19 cellular contexts compared by ENCODE assay signal in the genomic region with DNA sequence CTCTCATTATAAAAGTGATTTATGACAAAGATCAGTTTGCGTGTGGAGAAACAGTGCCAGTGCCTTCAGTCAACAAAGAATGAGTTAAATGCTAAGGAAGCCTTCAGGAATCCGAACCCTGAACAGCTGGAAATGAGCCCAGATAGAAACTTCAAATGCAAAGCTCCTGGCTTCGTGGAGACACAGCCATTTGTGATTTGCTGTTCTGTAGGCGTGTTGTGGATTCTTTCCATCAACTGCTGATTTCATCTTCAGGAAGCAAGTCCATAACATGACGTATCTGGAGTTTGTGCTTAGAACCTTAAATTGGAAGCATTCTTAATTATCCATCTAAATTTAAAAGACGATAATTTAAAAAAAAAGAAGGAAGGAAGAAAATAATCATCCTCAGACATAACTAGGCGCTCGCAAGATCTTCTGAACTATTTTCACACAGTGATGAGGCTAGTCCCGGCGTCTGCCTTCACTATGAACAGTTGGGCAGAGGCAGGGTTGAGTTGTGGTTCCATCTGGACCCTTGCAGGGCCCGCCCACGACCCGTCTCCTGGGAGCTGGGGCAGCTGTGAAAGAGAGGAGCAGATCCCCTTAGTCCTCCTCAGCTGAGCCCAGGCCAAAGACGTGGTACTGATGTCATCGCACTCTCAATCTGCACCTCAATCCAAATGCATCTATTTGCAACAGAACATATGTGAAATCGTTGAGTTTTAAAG. TPM values are rescaled to one million over a fixed set of nuclear protein-coding genes. Genes with fewer than 3 reads are reported as not detected.
DNase-seq lines count a peak whose midpoint lies in the region; ATAC-seq and TF ChIP-seq lines count a peak whose summit lies in the region.
"Had no signal": no experiment of that assay in that cellular context is flagged by ENCODE, and none has a peak within 500 bp of the region (broad histone marks: within the 10 kb centered on the region; RNA-seq: fewer than 3 reads in every experiment).

No MANE protein-coding gene starts in this region.

- intact Hi-C loops in dorsolateral prefrontal cortex (cut with DNase I): loop anchor here in 1 of 2 donors (2.0 kb wide), 1 partner anchor 45 kb away; no protein-coding TSS in a partner anchor
- intact Hi-C loops in mucosa of descending colon (cut with DNase I, micrococcal nuclease): no loop called here

- DNase-seq in NCI-H1694 (lab: John Stamatoyannopoulos, UW) (peak; percentile 86), dorsolateral prefrontal cortex (peak in 6 of 10 donors; percentile 66 to 86 (median 75)), mucosa of descending colon (no peak), type B pancreatic cell (ENCODE audit: extremely low spot score, unreplicated experiment) (no peak)
- DNase-seq: activated CD4-positive, alpha-beta T cell treated with anti-CD3 and anti-CD28 coated beads for 1 hour; MG63; NCI-H146; NCI-H2227 treated with DMSO at 0.1 percent for 48 hours; retina; RPMI8226; stimulated activated CD4-positive, alpha-beta T cell treated with anti-CD3 and anti-CD28 coated beads, Interleukin-15, amount 100 ng/mL, for 24 hours had no signal

- peaks cover 75% of the 10 kb centered on the region for H3K36me3 ChIP-seq in BLaER1
- no peaks in the 10 kb centered on the region for H3K36me3 ChIP-seq in mucosa of descending colon (ENCODE audit: low read depth)
- H3K36me3 ChIP-seq: thoracic aorta had no signal

- no peak overlapping the region for H3K27ac Mint-ChIP-seq in type B pancreatic cell
- H3K27ac Mint-ChIP-seq: activated naive CD4-positive, alpha-beta T cell treated with anti-CD3 and anti-CD28 coated beads, Interleukin-2, amount 50 U/mL, for 72 hours; activated T-helper 1 cell treated with anti-CD3 and anti-CD28 coated beads, Interleukin-12 subunit alpha, Interleukin-12 subunit beta, Interleukin-2, Interleukin-4 antibody, amounts not matched to agents 30 ng/mL and 10 ng/mL and 1 ng/mL, durations not matched to agents 14 hours and 24 hours and 36 hours had no signal

- no peak overlapping the region for H3K4me3 Mint-ChIP-seq in type B pancreatic cell
- H3K4me3 Mint-ChIP-seq: activated T-helper 1 cell treated with anti-CD3 and anti-CD28 coated beads, Interleukin-12 subunit alpha, Interleukin-12 subunit beta, Interleukin-2, Interleukin-4 antibody, amounts not matched to agents 30 ng/mL and 10 ng/mL and 1 ng/mL, durations not matched to agents 14 hours and 24 hours and 36 hours had no signal

- H3K4me1 Mint-ChIP-seq in type B pancreatic cell (ENCODE audit: unreplicated experiment): peaks cover 15% of the 10 kb centered on the region

- H3K4me1 ChIP-seq in BLaER1 (peaks cover 32% of the 10 kb centered on the region), mucosa of descending colon (ENCODE audit: low read depth) (no peaks in the 10 kb centered on the region)

- 0 out of 2 replicates have a peak, but pooled peaks cover 2% of the 10 kb centered on the region for H3K9me3 ChIP-seq in BLaER1
- H3K9me3 ChIP-seq in mucosa of descending colon: no peaks in the 10 kb centered on the region
- H3K9me3 ChIP-seq: thoracic aorta had no signal

- H3K36me3 Mint-ChIP-seq in type B pancreatic cell: peaks cover 8% of the 10 kb centered on the region

- H3K4me3 ChIP-seq in BLaER1 (no peak overlapping the region), dorsolateral prefrontal cortex (no peak overlapping the region), mucosa of descending colon (no peak overlapping the region)
- H3K4me3 ChIP-seq: MG63, thoracic aorta had no signal

- ATAC-seq in mucosa of descending colon (peak; percentile 50), GM18867 (IDR thresholded peaks at IDR 0.05; ENCODE audit: unreplicated experiment) (no peak), GM18505 (IDR thresholded peaks at IDR 0.05; ENCODE audit: unreplicated experiment) (no peak), GM21825 (IDR thresholded peaks at IDR 0.05; ENCODE audit: unreplicated experiment) (no peak)
- ATAC-seq: activated naive CD4-positive, alpha-beta T cell treated with anti-CD3 and anti-CD28 coated beads, Interleukin-2, amount 50 U/mL, for 72 hours; HepG2 had no signal

- H3K4me2 ChIP-seq in BLaER1: peak overlapping the region; percentile 66

- H4K20me1 ChIP-seq in BLaER1: peaks cover 56% of the 10 kb centered on the region

- no peaks in the 10 kb centered on the region for H3K9me3 Mint-ChIP-seq in type B pancreatic cell
- H3K9me3 Mint-ChIP-seq: activated naive CD4-positive, alpha-beta T cell treated with anti-CD3 and anti-CD28 coated beads, Interleukin-2, amount 50 U/mL, for 72 hours; activated T-helper 1 cell treated with anti-CD3 and anti-CD28 coated beads, Interleukin-12 subunit alpha, Interleukin-12 subunit beta, Interleukin-2, Interleukin-4 antibody, amounts not matched to agents 30 ng/mL and 10 ng/mL and 1 ng/mL, durations not matched to agents 14 hours and 24 hours and 36 hours had no signal

- TF ChIP-seq CTCF in dorsolateral prefrontal cortex (IDR thresholded peaks at IDR 0.05 in 54 of 56, conservative IDR thresholded peaks at IDR 0.05 in 2 of 56; ENCODE audit: low read depth in 1 of 56, partially characterized antibody in 56 of 56) (no peak), mucosa of descending colon (IDR thresholded peaks at IDR 0.05) (no peak), type B pancreatic cell (conservative IDR thresholded peaks at IDR 0.05) (no peak)

- H3K27me3 Mint-ChIP-seq in type B pancreatic cell: no peaks in the 10 kb centered on the region

- no peaks in the 10 kb centered on the region for H3K27me3 ChIP-seq in BLaER1
- no peaks in the 10 kb centered on the region for H3K27me3 ChIP-seq in dorsolateral prefrontal cortex
- H3K27me3 ChIP-seq: MG63 had no signal

- 0 out of 2 replicates have a peak overlapping the region, but pooled peaks have one; percentile 28 for H3K27ac ChIP-seq in BLaER1
- H3K27ac ChIP-seq in dorsolateral prefrontal cortex: peak overlapping the region in 53 of 59 donors; percentile 1 to 99 (median 69)
- H3K27ac ChIP-seq: thoracic aorta had no signal

- no peak for TF ChIP-seq POLR2A in GM18505 (IDR thresholded peaks at IDR 0.05; ENCODE audit: borderline replicate concordance, extremely low read depth, insufficient read depth, insufficient read length)

- 0 out of 2 replicates have a peak overlapping the region, but pooled peaks have one; percentile 23 for H3K9ac ChIP-seq in BLaER1

RNA-seq across cellular contexts. Expression of gene TCFL5, which starts 15.6 kb away (rescaled TPM):
- total RNA-seq in dorsolateral prefrontal cortex (10 to 100 TPM; 15.1 to 52.2 (median 27.7) TPM), mucosa of descending colon (10 to 100 TPM in 1 of 3 donors, 1 to 10 TPM in 2; 4.3 to 13.3 (median 6.6) TPM), type B pancreatic cell (ENCODE audit: low replicate concordance) (6.1 and 11.8 TPM in 2 replicates)

RNA-seq across cellular contexts. Expression of gene COL9A3, which starts 29.1 kb away (rescaled TPM):
- total RNA-seq in dorsolateral prefrontal cortex (100 to 1,000 TPM in 8 of 120 experiments, 10 to 100 TPM in 112; 15.9 to 126 (median 44.6) TPM), mucosa of descending colon (10 to 100 TPM in 1 of 3 donors, 1 to 10 TPM in 1, under 1 TPM in 1; 0.70 to 12.4 (median 2.3) TPM), type B pancreatic cell (ENCODE audit: low replicate concordance) (8.8 and 21.2 TPM in 2 replicates)
- total RNA-seq: activated naive CD4-positive, alpha-beta T cell treated with anti-CD3 and anti-CD28 coated beads, Interleukin-2, amount 50 U/mL, for 72 hours; activated T-helper 1 cell treated with anti-CD3 and anti-CD28 coated beads, Interleukin-12 subunit alpha, Interleukin-12 subunit beta, Interleukin-2, Interleukin-4 antibody, amounts not matched to agents 30 ng/mL and 10 ng/mL and 1 ng/mL, durations not matched to agents 14 hours and 24 hours and 36 hours had no signal

RNA-seq across cellular contexts. Expression of gene OGFR, which starts 41.3 kb away (rescaled TPM):
- total RNA-seq in dorsolateral prefrontal cortex (100 to 1,000 TPM in 1 of 120 experiments, 10 to 100 TPM in 119; 40.5 to 100 (median 61.4) TPM), mucosa of descending colon (10 to 100 TPM; 39.3 to 63.1 (median 48.5) TPM), type B pancreatic cell (ENCODE audit: low replicate concordance) (42.8 and 49.6 TPM in 2 replicates)

RNA-seq across cellular contexts. Expression of gene MRGBP, which starts 49.7 kb away (rescaled TPM):
- 10 to 100 TPM in 44 of 120 experiments, 1 to 10 TPM in 76; 7.2 to 12.6 (median 9.5) TPM for total RNA-seq in dorsolateral prefrontal cortex
- 10 to 100 TPM in 1 of 3 donors, 1 to 10 TPM in 2; 7.1 to 11.0 (median 8.3) TPM for total RNA-seq in mucosa of descending colon
- total RNA-seq in type B pancreatic cell (ENCODE audit: low replicate concordance): 8.4 and 14.6 TPM in 2 replicates

Comparison
In these comparisons a context has a peak if more than half of its experiments do, and no peak if none do; other contexts are left out.
1. DNase-seq: peak in NCI-H1694 (single experiment) and dorsolateral prefrontal cortex (6 of 10); none in mucosa of descending colon (0 of 3) and type B pancreatic cell (single experiment).